ENCODE assay signal across 18 cellular contexts in the genomic region with DNA sequence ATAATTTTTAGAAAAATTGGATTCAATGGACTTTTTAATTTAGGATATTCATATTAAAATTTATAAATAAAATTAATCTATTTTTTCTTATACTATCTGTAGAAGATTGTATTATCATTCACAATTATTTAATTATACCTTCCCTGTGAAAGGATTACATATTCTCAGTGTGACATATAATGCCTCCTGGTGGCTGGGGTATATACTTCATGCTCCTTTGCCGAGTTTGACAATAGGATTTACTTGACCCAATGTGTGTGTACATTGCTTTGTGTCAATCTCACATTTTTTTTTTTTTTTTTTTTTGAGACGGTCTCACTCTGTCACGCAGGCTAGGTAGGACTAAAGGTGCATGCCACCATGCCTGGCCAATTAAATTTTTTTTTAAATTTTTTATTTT.
DNase-seq lines count a peak whose midpoint lies in the region; ATAC-seq, FAIRE-seq and TF ChIP-seq lines count a peak whose summit lies in the region.
"Had no signal": no experiment of that assay in that cellular context is flagged by ENCODE, and none has a peak within 500 bp of the region (broad histone marks: within the 10 kb centered on the region; RNA-seq: fewer than 3 reads in every experiment).

No MANE protein-coding gene starts in this region.

- no peak overlapping the region for H2BK5ac ChIP-seq in H1 (ENCODE audit: low read depth, low read length)

- no peak overlapping the region for H3K4ac ChIP-seq in H1 (replicated peaks; ENCODE audit: insufficient read length, low read depth, low read length)

- H4K5ac ChIP-seq in H1 (ENCODE audit: insufficient read length, low read depth, low read length), result no peak overlapping the region

- no peaks in the 10 kb centered on the region for H4K20me1 ChIP-seq in H1 (replicated peaks in 1 of 2; ENCODE audit: control insufficient read depth in 1 of 2, insufficient read depth in 2 of 2, low read length in 2 of 2)

- H3K36me3 ChIP-seq in H1 (ENCODE audit: control insufficient read depth in 2 of 4, insufficient read depth in 4 of 4, low read length in 3 of 4), result no peaks in the 10 kb centered on the region
- H3K36me3 ChIP-seq: transverse colon had no signal

- no peaks in the 10 kb centered on the region for H3K4me1 ChIP-seq in H1 (replicated peaks in 1 of 4; ENCODE audit: control insufficient read depth in 3 of 4, insufficient read depth in 4 of 4, low read length in 3 of 4)
- H3K4me1 ChIP-seq: transverse colon had no signal

- no peaks in the 10 kb centered on the region for H3K9me3 ChIP-seq in H1 (ENCODE audit: insufficient read depth in 2 of 2, low read depth in 1 of 2, low read length in 1 of 2)
- H3K9me3 ChIP-seq: transverse colon had no signal

- H4K8ac ChIP-seq in H1 (ENCODE audit: extremely low read depth, insufficient read depth, low read length), result no peak overlapping the region

- H2BK20ac ChIP-seq in H1 (ENCODE audit: low read length), result no peak overlapping the region

- H3K36me3 Mint-ChIP-seq in activated CD4-positive, alpha-beta T cell treated with anti-CD3 and anti-CD28 coated beads, Interleukin-2, amount 10 ng/mL, durations not matched to agents 24 days and 14 days (ENCODE audit: low read depth), result no peaks in the 10 kb centered on the region
- H3K36me3 Mint-ChIP-seq: activated CD8-positive, alpha-beta memory T cell treated with anti-CD3 and anti-CD28 coated beads, Interleukin-2, amount 10 ng/mL, durations not matched to agents 7 days and 5 days; mesothelial cell of epicardium; stimulated activated memory B cell treated with anti-CD40 and anti-IgM and Interleukin-4, amounts not matched to agents 10 μg/mL and 1 μg/mL and 100 μg/mL, for 72 hours had no signal

- TF ChIP-seq CTCF in H1 (IDR thresholded peaks at IDR 0.05; ENCODE audit: control extremely low read depth in 1 of 3, insufficient read depth in 1 of 3, low read depth in 1 of 3, low read length in 3 of 3), result peak in 2 of 3 experiments; percentile 25 to 45; a peak in 2 of 4 replicates

- H4K91ac ChIP-seq in H1 (replicated peaks; ENCODE audit: insufficient read length, low read length), result no peak overlapping the region

- H3K27me3 ChIP-seq in H1 (replicated peaks in 1 of 4; ENCODE audit: control insufficient read depth in 3 of 4, extremely low read depth in 1 of 4, insufficient read depth in 3 of 4, low read length in 3 of 4), result no peaks in the 10 kb centered on the region
- H3K27me3 ChIP-seq: transverse colon had no signal

- TF ChIP-seq EP300 in H1 (IDR thresholded peaks at IDR 0.05; ENCODE audit: borderline replicate concordance in 1 of 2, low read depth in 2 of 2, low read length in 2 of 2), result no peak

- no peak overlapping the region for H3K4me2 ChIP-seq in H1 (ENCODE audit: insufficient read depth in 1 of 2, low read depth in 2 of 2, low read length in 2 of 2)

- H3K18ac ChIP-seq in H1 (ENCODE audit: extremely low read depth, low read length), result no peak overlapping the region

- H3K23ac ChIP-seq in H1 (ENCODE audit: insufficient read length), result no peak overlapping the region

- WGBS in H1 (ENCODE audit: extremely low coverage in 1 of 2, insufficient coverage in 1 of 2, insufficient read length in 1 of 2, insufficient replicate concordance in 2 of 2, low coverage in 1 of 2, low lambda C conversion rate in 2 of 2, missing lambda C conversion rate in 1 of 2), 2 experiments, result 84% methylated on average over 2 of the region's 3 CpGs; no CpG with 5 or more reads in 1 of the 2 experiments

- H3K9ac ChIP-seq in H1 (replicated peaks in 1 of 4; ENCODE audit: extremely low read depth in 1 of 4, low read depth in 3 of 4, low read length in 3 of 4), result no peak overlapping the region

- no peak overlapping the region for H2BK15ac ChIP-seq in H1 (ENCODE audit: low read length)

- H2AFZ ChIP-seq in H1 (ENCODE audit: low read length), result no peak overlapping the region

- no peaks in the 10 kb centered on the region for H3K9me3 Mint-ChIP-seq in activated CD4-positive, alpha-beta T cell treated with anti-CD3 and anti-CD28 coated beads, Interleukin-2, amount 10 ng/mL, durations not matched to agents 24 days and 14 days
- H3K9me3 Mint-ChIP-seq: activated B cell treated with CpG ODN at 0.5 μM for 24 hours; mesothelial cell of epicardium; stimulated activated memory B cell treated with anti-CD40 and anti-IgM and Interleukin-4, amounts not matched to agents 10 μg/mL and 1 μg/mL and 100 μg/mL, for 72 hours had no signal

- no peak for ATAC-seq in HG02981 (IDR thresholded peaks at IDR 0.05; ENCODE audit: unreplicated experiment)
- ATAC-seq: activated CD8-positive, alpha-beta memory T cell treated with anti-CD3 and anti-CD28 coated beads, Interleukin-2, amount 10 ng/mL, durations not matched to agents 7 days and 5 days; stimulated activated memory B cell treated with anti-CD40 and anti-IgM and Interleukin-4, amounts not matched to agents 10 μg/mL and 1 μg/mL and 100 μg/mL, for 72 hours had no signal

- no peak overlapping the region for H3K14ac ChIP-seq in H1 (ENCODE audit: insufficient read length)

- no peak overlapping the region for H3K27ac ChIP-seq in H1 (ENCODE audit: low read depth, low read length)
- H3K27ac ChIP-seq: transverse colon had no signal

- no peaks in the 10 kb centered on the region for H3K27me3 Mint-ChIP-seq in activated CD4-positive, alpha-beta T cell treated with anti-CD3 and anti-CD28 coated beads, Interleukin-2, amount 10 ng/mL, durations not matched to agents 24 days and 14 days
- H3K27me3 Mint-ChIP-seq: activated CD8-positive, alpha-beta memory T cell treated with anti-CD3 and anti-CD28 coated beads, Interleukin-2, amount 10 ng/mL, durations not matched to agents 7 days and 5 days; stimulated activated memory B cell treated with anti-CD40 and anti-IgM and Interleukin-4, amounts not matched to agents 10 μg/mL and 1 μg/mL and 100 μg/mL, for 72 hours had no signal

- CTCF ChIA-PET in H1 (lab: Charles Lee; ENCODE audit: partially characterized antibody), result interaction anchor here (1.0 kb wide), 1 partner anchor 14 kb away, joined by 3 read pairs; no protein-coding TSS in a partner anchor

- TF ChIP-seq RAD21 in H1 (IDR thresholded peaks at IDR 0.05 in 1 of 2, conservative IDR thresholded peaks at IDR 0.05 in 1 of 2; ENCODE audit: low read depth in 2 of 2, low read length in 2 of 2), result peak; percentile 51

- no peak overlapping the region for H2BK120ac ChIP-seq in H1 (replicated peaks; ENCODE audit: low read depth, low read length)

- no peak for FAIRE-seq in H1 (lab: Jason Lieb, UNC)
- FAIRE-seq: colon had no signal

- no peak overlapping the region for H2BK12ac ChIP-seq in H1 (ENCODE audit: low read depth, low read length)

- intact Hi-C loops in activated CD4-positive, alpha-beta T cell treated with anti-CD3 and anti-CD28 coated beads, Interleukin-2, amount 10 ng/mL, durations not matched to agents 24 days and 14 days (cut with micrococcal nuclease), result no loop called here

- POLR2A ChIA-PET in H1 (lab: Charles Lee; ENCODE audit: partially characterized antibody), result no interaction called here

- peak; percentile 22 for DNase-seq in activated CD4-positive, alpha-beta T cell treated with anti-CD3 and anti-CD28 coated beads, Interleukin-2, amount 10 ng/mL, durations not matched to agents 24 days and 14 days
- no peak for DNase-seq in activated CD4-positive, alpha-beta T cell treated with anti-CD3 and anti-CD28 coated beads for 1 hour
- DNase-seq in NCI-H69 (lab: John Stamatoyannopoulos, UW) (peak; percentile 36), H1 (ENCODE audit: low read depth in 1 of 2, low spot score in 2 of 2) (no peak), OCI-M2 (lab: John Stamatoyannopoulos, UW; ENCODE audit: unreplicated experiment) (no peak), pons (ENCODE audit: low spot score) (no peak), SKM-1 (lab: John Stamatoyannopoulos, UW; ENCODE audit: unreplicated experiment) (no peak)
- DNase-seq: activated B cell treated with CpG ODN at 0.5 μM for 24 hours; activated CD8-positive, alpha-beta memory T cell treated with anti-CD3 and anti-CD28 coated beads, Interleukin-2, amount 10 ng/mL, durations not matched to agents 7 days and 5 days; activated effector memory CD4-positive, alpha-beta T cell treated with anti-CD3 and anti-CD28 coated beads, Interleukin-2, amount 50 U/mL, for 16 hours; anterior cingulate cortex; GOT3; NCI-H2029; transverse colon had no signal

- H3K79me1 ChIP-seq in H1 (ENCODE audit: low read depth, low read length), result no peaks in the 10 kb centered on the region

- no peak overlapping the region for H3K4me3 Mint-ChIP-seq in activated CD4-positive, alpha-beta T cell treated with anti-CD3 and anti-CD28 coated beads, Interleukin-2, amount 10 ng/mL, durations not matched to agents 24 days and 14 days
- H3K4me3 Mint-ChIP-seq: activated B cell treated with CpG ODN at 0.5 μM for 24 hours; activated CD8-positive, alpha-beta memory T cell treated with anti-CD3 and anti-CD28 coated beads, Interleukin-2, amount 10 ng/mL, durations not matched to agents 7 days and 5 days; mesothelial cell of epicardium; stimulated activated memory B cell treated with anti-CD40 and anti-IgM and Interleukin-4, amounts not matched to agents 10 μg/mL and 1 μg/mL and 100 μg/mL, for 72 hours had no signal

- no peak for TF ChIP-seq POLR2A in H1 (IDR thresholded peaks at IDR 0.05; ENCODE audit: control extremely low read depth in 1 of 2, low read depth in 2 of 2, low read length in 2 of 2)

- no peaks in the 10 kb centered on the region for H3K79me2 ChIP-seq in H1 (ENCODE audit: control insufficient read depth in 1 of 2, insufficient read depth in 2 of 2, low read length in 2 of 2)

- H3K4me1 Mint-ChIP-seq in activated CD4-positive, alpha-beta T cell treated with anti-CD3 and anti-CD28 coated beads, Interleukin-2, amount 10 ng/mL, durations not matched to agents 24 days and 14 days, result no peaks in the 10 kb centered on the region
- H3K4me1 Mint-ChIP-seq: activated B cell treated with CpG ODN at 0.5 μM for 24 hours; activated CD8-positive, alpha-beta memory T cell treated with anti-CD3 and anti-CD28 coated beads, Interleukin-2, amount 10 ng/mL, durations not matched to agents 7 days and 5 days; mesothelial cell of epicardium; stimulated activated memory B cell treated with anti-CD40 and anti-IgM and Interleukin-4, amounts not matched to agents 10 μg/mL and 1 μg/mL and 100 μg/mL, for 72 hours had no signal

- H3K23me2 ChIP-seq in H1 (ENCODE audit: low read depth, low read length), result no peaks in the 10 kb centered on the region

- H3K4me3 ChIP-seq in H1 (ENCODE audit: extremely low read depth in 1 of 4, insufficient read depth in 2 of 4, low read depth in 3 of 4, low read length in 4 of 4), result no peak overlapping the region
- H3K4me3 ChIP-seq: transverse colon had no signal

- no peak overlapping the region for H2AK5ac ChIP-seq in H1 (ENCODE audit: low read depth, low read length)

- no peak overlapping the region for H3K56ac ChIP-seq in H1 (replicated peaks; ENCODE audit: insufficient read length, low read depth, low read length)

- no peak overlapping the region for H3K27ac Mint-ChIP-seq in activated CD4-positive, alpha-beta T cell treated with anti-CD3 and anti-CD28 coated beads, Interleukin-2, amount 10 ng/mL, durations not matched to agents 24 days and 14 days
- H3K27ac Mint-ChIP-seq: activated B cell treated with CpG ODN at 0.5 μM for 24 hours; activated CD8-positive, alpha-beta memory T cell treated with anti-CD3 and anti-CD28 coated beads, Interleukin-2, amount 10 ng/mL, durations not matched to agents 7 days and 5 days; mesothelial cell of epicardium; stimulated activated memory B cell treated with anti-CD40 and anti-IgM and Interleukin-4, amounts not matched to agents 10 μg/mL and 1 μg/mL and 100 μg/mL, for 72 hours had no signal

Comparison
In these comparisons a context has a peak if more than half of its experiments do, and no peak if none do; other contexts are left out.
1. DNase-seq: peak in activated CD4-positive, alpha-beta T cell treated with anti-CD3 and anti-CD28 coated beads, Interleukin-2, amount 10 ng/mL, durations not matched to agents 24 days and 14 days (single experiment) and NCI-H69 (single experiment); none in activated CD4-positive, alpha-beta T cell treated with anti-CD3 and anti-CD28 coated beads for 1 hour (single experiment), H1 (0 of 2), OCI-M2 (single experiment), pons (single experiment) and SKM-1 (single experiment).